ENCODE assay signal across 9 cellular contexts in genomic region chr6:9412951-9413559, GRCh38.
DNase-seq lines count a peak whose midpoint lies in the region; ATAC-seq, FAIRE-seq and TF ChIP-seq lines count a peak whose summit lies in the region.
"Had no signal": no experiment of that assay in that cellular context is flagged by ENCODE, and none has a peak within 500 bp of the region (broad histone marks: within the 10 kb centered on the region; RNA-seq: fewer than 3 reads in every experiment).

No MANE protein-coding gene starts in this region.

- no peak for TF ChIP-seq CTCF in Calu3 (IDR thresholded peaks at IDR 0.05; ENCODE audit: unreplicated experiment)
- TF ChIP-seq CTCF in LNCaP clone FGC (IDR thresholded peaks at IDR 0.05; ENCODE audit: control insufficient read depth, extremely low read depth, insufficient read depth) = peak; percentile 48
- TF ChIP-seq CTCF in keratinocyte (optimal IDR thresholded peaks at IDR 0.05 in 1 of 3, IDR thresholded peaks at IDR 0.05 in 1 of 3, conservative IDR thresholded peaks at IDR 0.05 in 1 of 3; ENCODE audit: extremely low read depth in 1 of 3, insufficient read depth in 2 of 3, low read length in 3 of 3) = peak; percentile 56 to 79 (median 63)

- no peak overlapping the region for H2AFZ ChIP-seq in keratinocyte (ENCODE audit: control insufficient read depth, low read length)

- no TSS peak for BruUV-seq in Calu3 (replicated peaks; lab: Mats Ljungman, UMichigan)

- no peaks in the 10 kb centered on the region for H3K27me3 Mint-ChIP-seq in Calu3 (ENCODE audit: unreplicated experiment)

- no peak overlapping the region for H3K9ac ChIP-seq in keratinocyte (ENCODE audit: control insufficient read depth, extremely low read depth, insufficient read depth, low read length)

- CTCF ChIA-PET in Calu3 (lab: Charles Lee) = no interaction called here

- no peak for FAIRE-seq in keratinocyte (lab: Jason Lieb, UNC)

- H3K9me3 Mint-ChIP-seq in Calu3 (ENCODE audit: low read depth, unreplicated experiment) = no peaks in the 10 kb centered on the region

- no peaks in the 10 kb centered on the region for H3K36me3 Mint-ChIP-seq in Calu3 (ENCODE audit: insufficient read depth, unreplicated experiment)

- no peaks in the 10 kb centered on the region for H3K9me1 ChIP-seq in keratinocyte (ENCODE audit: control insufficient read depth, extremely low read depth, insufficient read depth, low read length)

- ATAC-seq in GM19463 (IDR thresholded peaks at IDR 0.05; ENCODE audit: unreplicated experiment) = peak; percentile 50
- ATAC-seq in HG03439 (IDR thresholded peaks at IDR 0.05; ENCODE audit: unreplicated experiment) = no peak

- no peak overlapping the region for H3K4me2 ChIP-seq in keratinocyte (ENCODE audit: control insufficient read depth, extremely low read depth, insufficient read depth, low read depth, low read length)

- dilution Hi-C loops in keratinocyte (cut with MboI; ENCODE audit: extremely low pct_ligation_motif_present, low sequenced_read_pairs) = no loop called here

- no peak overlapping the region for H3K27ac ChIP-seq in keratinocyte (ENCODE audit: control insufficient read depth, insufficient read depth, low read length)
- H3K27ac ChIP-seq: epithelial cell of prostate had no signal

- H3K27ac Mint-ChIP-seq in Calu3 (ENCODE audit: unreplicated experiment) = no peak overlapping the region

- H3K4me3 Mint-ChIP-seq in Calu3 (ENCODE audit: low read depth, unreplicated experiment) = no peak overlapping the region

- no peaks in the 10 kb centered on the region for H3K79me2 ChIP-seq in keratinocyte (ENCODE audit: control insufficient read depth, insufficient read depth, low read length)

- H3K36me3 ChIP-seq in keratinocyte (ENCODE audit: control insufficient read depth in 2 of 2, extremely low read depth in 1 of 2, insufficient read depth in 2 of 2, low read length in 2 of 2) = no peaks in the 10 kb centered on the region

- DNase-seq in Calu3 = peak; percentile 34
- DNase-seq in LNCaP clone FGC (ENCODE audit: low read depth) = no peak
- DNase-seq in SW480 (ENCODE audit: low spot score) = peak; percentile 31
- DNase-seq in keratinocyte (ENCODE audit: low read depth, low spot score) = no peak
- DNase-seq in NCI-H345 (lab: John Stamatoyannopoulos, UW) = no peak
- no peak for DNase-seq in AG08395 (ENCODE audit: low spot score)

- intact Hi-C loops in Calu3 (cut with micrococcal nuclease; ENCODE audit: unreplicated experiment) = no loop called here

- H3K4me1 Mint-ChIP-seq in Calu3 (ENCODE audit: low read depth, unreplicated experiment) = no peaks in the 10 kb centered on the region

- H3K4me3 ChIP-seq in LNCaP clone FGC (ENCODE audit: low read depth, low read length) = no peak overlapping the region
- no peak overlapping the region for H3K4me3 ChIP-seq in keratinocyte (ENCODE audit: control insufficient read depth in 2 of 3, extremely low read depth in 1 of 3, insufficient read depth in 2 of 3, low read depth in 1 of 3, low read length in 3 of 3)

- H3K9me3 ChIP-seq in keratinocyte (ENCODE audit: control insufficient read depth, low read depth, low read length) = no peaks in the 10 kb centered on the region

- no peaks in the 10 kb centered on the region for H4K20me1 ChIP-seq in keratinocyte (ENCODE audit: control insufficient read depth, extremely low read depth, insufficient read depth, low read length)

- no peaks in the 10 kb centered on the region for H3K4me1 ChIP-seq in keratinocyte (ENCODE audit: control insufficient read depth, extremely low read depth, insufficient read depth, low read length)

- no peaks in the 10 kb centered on the region for H3K27me3 ChIP-seq in keratinocyte (ENCODE audit: control insufficient read depth, extremely low read depth, insufficient read depth, low read length)

Comparison
In these comparisons a context has a peak if more than half of its experiments do, and no peak if none do; other contexts are left out.
1. DNase-seq: peak in Calu3 (single experiment) and SW480 (single experiment); none in LNCaP clone FGC (single experiment), keratinocyte (single experiment), NCI-H345 (single experiment) and AG08395 (single experiment).